In the genomic region with DNA sequence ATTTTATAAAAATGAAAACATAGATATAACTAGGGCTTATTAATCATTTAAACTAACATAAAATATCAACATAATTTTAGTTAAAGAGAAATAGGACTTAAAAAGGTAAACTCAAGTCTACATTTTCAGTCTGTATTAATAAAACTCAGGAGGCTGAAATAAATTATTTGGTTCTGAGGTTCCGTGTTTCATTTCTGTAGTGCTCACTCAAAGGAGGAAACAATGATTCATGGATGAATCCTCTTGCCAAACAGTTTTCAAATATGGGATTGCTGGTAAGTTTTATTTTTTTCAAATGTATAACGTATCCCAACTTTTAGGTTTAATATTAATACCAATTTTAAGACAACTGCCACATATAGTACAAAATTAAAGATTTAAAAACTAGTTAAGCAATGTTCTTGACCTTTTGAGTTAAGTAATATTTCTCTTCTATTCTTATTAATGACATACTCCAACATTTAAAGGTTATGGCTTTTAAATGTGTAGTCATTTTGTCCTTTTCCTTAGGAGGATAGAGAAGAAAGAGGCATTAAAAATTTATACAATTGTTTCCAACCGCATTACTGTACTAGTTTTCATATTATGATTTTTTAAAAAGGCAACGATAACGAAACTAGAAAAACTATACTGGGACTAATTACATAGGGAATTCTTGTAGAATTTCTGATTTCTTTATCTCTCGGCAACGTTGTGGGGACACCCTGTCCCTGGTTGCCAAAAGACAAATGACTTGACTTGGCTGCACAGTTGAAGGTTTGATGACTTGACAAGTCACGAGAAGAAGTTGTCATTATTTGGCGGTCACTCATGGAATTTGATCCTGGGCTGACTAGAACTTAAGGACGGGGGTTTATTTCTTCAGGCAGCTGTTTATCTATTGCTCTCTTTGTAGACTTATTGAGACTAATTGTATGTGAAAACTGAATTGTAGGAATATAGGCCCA, we compare ENCODE assay signal across 8 cellular contexts.
DNase-seq lines count a peak whose midpoint lies in the region; ATAC-seq lines count a peak whose summit lies in the region.

No MANE protein-coding gene starts in this region.

- H3K27ac ChIP-seq in mucosa of rectum (ENCODE audit: low read depth in 2 of 2, low read length in 2 of 2), result peak overlapping the region; percentile 72 to 84

- peaks cover 6 to 11% of the 10 kb centered on the region in 2 donors for H3K4me1 ChIP-seq in mucosa of rectum (ENCODE audit: control insufficient read depth in 2 of 2, insufficient read depth in 2 of 2, low read length in 2 of 2)

- no peaks in the 10 kb centered on the region for H3K27me3 Mint-ChIP-seq in activated naive CD4-positive, alpha-beta T cell treated with anti-CD3 and anti-CD28 coated beads, Interleukin-2, amount 50 U/mL, for 24 hours
- no peaks in the 10 kb centered on the region for H3K27me3 Mint-ChIP-seq in central memory CD8-positive, alpha-beta T cell

- peak overlapping the region; percentile 89 for H3K4me3 Mint-ChIP-seq in activated naive CD4-positive, alpha-beta T cell treated with anti-CD3 and anti-CD28 coated beads, Interleukin-2, amount 50 U/mL, for 24 hours
- H3K4me3 Mint-ChIP-seq in central memory CD8-positive, alpha-beta T cell, result peak overlapping the region; percentile 82

- no peaks in the 10 kb centered on the region for H3K27me3 ChIP-seq in mucosa of rectum (ENCODE audit: control insufficient read depth in 2 of 2, insufficient read depth in 2 of 2, low read length in 2 of 2)

- DNase-seq in activated naive CD4-positive, alpha-beta T cell (lab: John Stamatoyannopoulos, UW), result no peak
- no peak for DNase-seq in central memory CD8-positive, alpha-beta T cell (ENCODE audit: low spot score in 2 of 2)
- DNase-seq in LoVo (ENCODE audit: low spot score) (no peak), iPS-NIHi7 (ENCODE audit: extremely low spot score) (no peak)

- peak overlapping the region; percentile 56 to 68 for H3K4me3 ChIP-seq in mucosa of rectum (ENCODE audit: low read length in 2 of 2)

- peaks cover 27 to 48% of the 10 kb centered on the region in 2 donors for H3K36me3 ChIP-seq in mucosa of rectum (ENCODE audit: control insufficient read depth in 2 of 2, insufficient read depth in 2 of 2, low read length in 2 of 2)

- H3K4me1 Mint-ChIP-seq in activated naive CD4-positive, alpha-beta T cell treated with anti-CD3 and anti-CD28 coated beads, Interleukin-2, amount 50 U/mL, for 24 hours, result peaks cover 70% of the 10 kb centered on the region
- H3K4me1 Mint-ChIP-seq in central memory CD8-positive, alpha-beta T cell, result peaks cover 27% of the 10 kb centered on the region

- no peaks in the 10 kb centered on the region for H3K9me3 ChIP-seq in mucosa of rectum (ENCODE audit: control insufficient read depth in 2 of 2, low read length in 2 of 2)

- ATAC-seq in central memory CD8-positive, alpha-beta T cell (replicated peaks; ENCODE audit: extremely low read depth, poor library complexity, severe bottlenecking), result no peak
- ATAC-seq in GM19452 (IDR thresholded peaks at IDR 0.05; ENCODE audit: unreplicated experiment) (no peak), GM21381 (IDR thresholded peaks at IDR 0.05; ENCODE audit: unreplicated experiment) (no peak)

- H3K27ac Mint-ChIP-seq in activated naive CD4-positive, alpha-beta T cell treated with anti-CD3 and anti-CD28 coated beads, Interleukin-2, amount 50 U/mL, for 24 hours, result peak overlapping the region; percentile 98
- H3K27ac Mint-ChIP-seq in central memory CD8-positive, alpha-beta T cell (ENCODE audit: low read depth), result peak overlapping the region; percentile 92

- peak overlapping the region in 1 of 2 donors; percentile 72 for H3K9ac ChIP-seq in mucosa of rectum (ENCODE audit: low read depth in 1 of 2, low read length in 2 of 2)

- no peaks in the 10 kb centered on the region for H3K9me3 Mint-ChIP-seq in activated naive CD4-positive, alpha-beta T cell treated with anti-CD3 and anti-CD28 coated beads, Interleukin-2, amount 50 U/mL, for 24 hours
- no peaks in the 10 kb centered on the region for H3K9me3 Mint-ChIP-seq in central memory CD8-positive, alpha-beta T cell

- H3K36me3 Mint-ChIP-seq in activated naive CD4-positive, alpha-beta T cell treated with anti-CD3 and anti-CD28 coated beads, Interleukin-2, amount 50 U/mL, for 24 hours, result peaks cover 20% of the 10 kb centered on the region
- H3K36me3 Mint-ChIP-seq in central memory CD8-positive, alpha-beta T cell (ENCODE audit: insufficient read depth), result peaks cover 48% of the 10 kb centered on the region
